Comparison of ENCODE assay signal across 8 cellular contexts in genomic region chr1:5980314-5981008, GRCh38. TPM values are rescaled to one million over a fixed set of nuclear protein-coding genes. Genes with fewer than 3 reads are reported as not detected.
A peak's percentile ranks its signal among the peaks of the same experiment; 100 is the strongest.
DNase-seq lines count a peak whose midpoint lies in the region; ATAC-seq and TF ChIP-seq lines count a peak whose summit lies in the region.

No MANE protein-coding gene starts in this region.

- intact Hi-C loops in left colon (cut with DNase I, micrococcal nuclease) = no loop called here

- H3K4me3 ChIP-seq in BJ (ENCODE audit: low read depth, low read length) (no peak overlapping the region), HUES64 (ENCODE audit: low read length) (peak overlapping the region; percentile 36)

- H3K4me3 Mint-ChIP-seq in brain = peak overlapping the region in 1 of 5 experiments; percentile 10

- H3K36me3 Mint-ChIP-seq in brain = peaks cover 26% of the 10 kb centered on the region

- ATAC-seq in left colon (peak; percentile 75), HG03439 (IDR thresholded peaks at IDR 0.05; ENCODE audit: unreplicated experiment) (no peak), HG03460 (IDR thresholded peaks at IDR 0.05; ENCODE audit: unreplicated experiment) (no peak), GM18502 (IDR thresholded peaks at IDR 0.05; ENCODE audit: poor library complexity, unreplicated experiment) (no peak)

- POLR2A ChIA-PET in BJ (lab: Charles Lee) = interaction anchor here (0.5 kb wide), 1 partner anchor 12 kb away, joined by 3 read pairs; no protein-coding TSS in a partner anchor

- no peaks in the 10 kb centered on the region for H3K27me3 Mint-ChIP-seq in brain

- no peak overlapping the region; the same call in 1 of the 2 replicates for H3K27ac ChIP-seq in HUES64 (ENCODE audit: low read depth, low read length)

- TF ChIP-seq CTCF in BJ (IDR thresholded peaks at IDR 0.05; ENCODE audit: insufficient read depth, low read depth, low read length) = peak; percentile 20; the same call in 1 of the 2 replicates
- peak; percentile 30 to 35 for TF ChIP-seq CTCF in brain (conservative IDR thresholded peaks at IDR 0.05)

- H3K9ac ChIP-seq in HUES64 (ENCODE audit: low read depth, low read length) = no peak overlapping the region

- no peaks in the 10 kb centered on the region for H3K9me3 ChIP-seq in HUES64 (ENCODE audit: insufficient read depth, low read depth, low read length)

- WGBS in HUES64 = 28% methylated on average over 20 of the region's 20 CpGs

- H3K4me1 Mint-ChIP-seq in brain = peaks cover 15% of the 10 kb centered on the region

- CTCF ChIA-PET in BJ (lab: Yijun Ruan, JAX) = interaction anchor here (1.2 kb wide), 1 partner anchor 13 kb away, joined by 3 read pairs; no protein-coding TSS in a partner anchor

- H3K27me3 ChIP-seq in BJ (ENCODE audit: control insufficient read depth, insufficient read depth, low read length) = no peaks in the 10 kb centered on the region
- H3K27me3 ChIP-seq in HUES64 (ENCODE audit: insufficient read depth, low read length) = no peaks in the 10 kb centered on the region

- H3K4me1 ChIP-seq in HUES64 (ENCODE audit: insufficient read depth, low read length) = peaks cover 12% of the 10 kb centered on the region

- H3K36me3 ChIP-seq in BJ (ENCODE audit: control insufficient read depth, insufficient read depth, low read length) (no peaks in the 10 kb centered on the region; the same call in 1 of the 2 replicates), HUES64 (ENCODE audit: insufficient read depth, low read length) (peaks cover 7% of the 10 kb centered on the region; the same call in 1 of the 2 replicates)

- DNase-seq in BJ (ENCODE audit: low read depth) (no peak), left colon (peak in 1 of 2 donors; percentile 31)
- DNase-seq in NK-92 treated with Interleukin-12 subunit alpha and Interleukin-12 subunit beta, amount 100 ng/mL, for 24 hours (lab: John Stamatoyannopoulos, UW) = no peak

- peak overlapping the region in 4 of 5 experiments; percentile 61 to 81 (median 64) for H3K27ac Mint-ChIP-seq in brain

- no peaks in the 10 kb centered on the region for H3K9me3 Mint-ChIP-seq in brain

RNA-seq across cellular contexts. Expression of gene NPHP4, which starts 11.8 kb away (rescaled TPM):
- polyA plus RNA-seq in BJ (2011; rRNA removed) = 1.8 and 4.3 TPM in 2 replicates
- 5.1 and 5.5 TPM in 2 replicates for polyA minus RNA-seq in BJ (2011; rRNA and poly(A)+ RNA removed)
- polyA plus RNA-seq in HUES64 (2013, experiment 1 of 2) = 7.3 TPM
- polyA plus RNA-seq in HUES64 (2013, experiment 2 of 2) = 6.9 TPM
- 10.4 TPM for polyA plus RNA-seq in brain (ENCODE audit: insufficient read depth, low read depth, low replicate concordance)
- total RNA-seq in left colon = 1 to 10 TPM; 7.6 to 8.5 TPM
